Comparison of ENCODE assay signal across 16 cellular contexts in genomic region chr3:142646020-142646783, GRCh38. TPM values are rescaled to one million over a fixed set of nuclear protein-coding genes. Genes with fewer than 3 reads are reported as not detected.
A peak's percentile ranks its signal among the peaks of the same experiment; 100 is the strongest.
DNase-seq lines count a peak whose midpoint lies in the region; ATAC-seq and TF ChIP-seq lines count a peak whose summit lies in the region.
"Had no signal": no experiment of that assay in that cellular context is flagged by ENCODE, and none has a peak within 500 bp of the region (broad histone marks: within the 10 kb centered on the region; RNA-seq: fewer than 3 reads in every experiment).

No MANE protein-coding gene starts in this region.

- intact Hi-C loops in lower lobe of right lung (cut with DNase I): no loop called here

- H3K27me3 ChIP-seq in hepatocyte: no peaks in the 10 kb centered on the region
- H3K27me3 ChIP-seq in lower lobe of right lung (ENCODE audit: low read depth): no peaks in the 10 kb centered on the region
- H3K27me3 ChIP-seq: BLaER1 treated with 17β-estradiol and CSF1 and Interleukin-3, amounts not matched to agents 10 nM and 100 nM had no signal

- no peaks in the 10 kb centered on the region for H3K36me3 Mint-ChIP-seq in activated T-cell treated with anti-CD3 and anti-CD28 coated beads, Interleukin-2, amount 50 U/mL, for 4 hours (ENCODE audit: insufficient read depth)

- peaks cover 3% of the 10 kb centered on the region for H3K79me2 ChIP-seq in hepatocyte

- DNase-seq in DMS 273 (lab: John Stamatoyannopoulos, UW; ENCODE audit: unreplicated experiment) (peak; percentile 27), DMS 273 treated with DMSO at 0.1 percent for 48 hours (lab: John Stamatoyannopoulos, UW) (no peak), HT1080 (ENCODE audit: low read depth) (peak; percentile 63), hepatocyte (ENCODE audit: low spot score) (no peak), occipital lobe (lab: John Stamatoyannopoulos, UW) (no peak), lower lobe of right lung (no peak)
- no peak for DNase-seq in activated T-cell treated with anti-CD3 and anti-CD28 coated beads, Interleukin-2, amount 50 U/mL, for 4 hours
- DNase-seq: NCI-H1105, NCI-H1930, NCI-H524, OCI-M1 had no signal

- no peaks in the 10 kb centered on the region for H3K9me3 Mint-ChIP-seq in activated T-cell treated with anti-CD3 and anti-CD28 coated beads, Interleukin-2, amount 50 U/mL, for 4 hours

- H3K4me1 Mint-ChIP-seq in activated T-cell treated with anti-CD3 and anti-CD28 coated beads, Interleukin-2, amount 50 U/mL, for 4 hours (ENCODE audit: low read depth): no peaks in the 10 kb centered on the region

- H3K4me2 ChIP-seq in hepatocyte: no peak overlapping the region
- H3K4me2 ChIP-seq: BLaER1 treated with 17β-estradiol and CSF1 and Interleukin-3, amounts not matched to agents 10 nM and 100 nM had no signal

- H3K4me3 ChIP-seq in hepatocyte (no peak overlapping the region), lower lobe of right lung (no peak overlapping the region)
- H3K4me3 ChIP-seq: BLaER1 treated with 17β-estradiol and CSF1 and Interleukin-3, amounts not matched to agents 10 nM and 100 nM; K562 had no signal

- H4K20me1 ChIP-seq in hepatocyte (ENCODE audit: insufficient read depth, poor library complexity, severe bottlenecking): no peaks in the 10 kb centered on the region
- H4K20me1 ChIP-seq: BLaER1 treated with 17β-estradiol and CSF1 and Interleukin-3, amounts not matched to agents 10 nM and 100 nM had no signal

- no peaks in the 10 kb centered on the region for H3K36me3 ChIP-seq in hepatocyte (replicated peaks; ENCODE audit: insufficient read depth, low read depth)
- no peaks in the 10 kb centered on the region for H3K36me3 ChIP-seq in lower lobe of right lung
- H3K36me3 ChIP-seq: BLaER1 treated with 17β-estradiol and CSF1 and Interleukin-3, amounts not matched to agents 10 nM and 100 nM had no signal

- no peak overlapping the region for H3K4me3 Mint-ChIP-seq in activated T-cell treated with anti-CD3 and anti-CD28 coated beads, Interleukin-2, amount 50 U/mL, for 4 hours

- TF ChIP-seq CTCF in hepatocyte (IDR thresholded peaks at IDR 0.05; ENCODE audit: poor library complexity): no peak
- TF ChIP-seq CTCF in lower lobe of right lung (IDR thresholded peaks at IDR 0.05): no peak

- H3K4me1 ChIP-seq in hepatocyte (ENCODE audit: insufficient read depth): no peaks in the 10 kb centered on the region
- H3K4me1 ChIP-seq in lower lobe of right lung: no peaks in the 10 kb centered on the region

- H3K27me3 Mint-ChIP-seq in activated T-cell treated with anti-CD3 and anti-CD28 coated beads, Interleukin-2, amount 50 U/mL, for 4 hours (ENCODE audit: low read depth): no peaks in the 10 kb centered on the region

- no peaks in the 10 kb centered on the region for H3K9me2 ChIP-seq in hepatocyte (replicated peaks; ENCODE audit: insufficient read depth)

- H3K27ac ChIP-seq in hepatocyte (peak overlapping the region; percentile 6), lower lobe of right lung (no peak overlapping the region)
- H3K27ac ChIP-seq: 22Rv1; BLaER1 treated with 17β-estradiol and CSF1 and Interleukin-3, amounts not matched to agents 10 nM and 100 nM had no signal

- ATAC-seq in SK-N-SH treated with all-trans-retinoic acid at 6 μM for 48 hours (peak; percentile 62), lower lobe of right lung (no peak)
- no peak for ATAC-seq in activated T-cell treated with anti-CD3 and anti-CD28 coated beads, Interleukin-2, amount 50 U/mL, for 4 hours
- ATAC-seq: K562, Right ventricle myocardium inferior had no signal

- no peak overlapping the region for H2AFZ ChIP-seq in hepatocyte

- H3K9me3 ChIP-seq in hepatocyte (ENCODE audit: low read depth) (no peaks in the 10 kb centered on the region), lower lobe of right lung (no peaks in the 10 kb centered on the region)
- H3K9me3 ChIP-seq: BLaER1 treated with 17β-estradiol and CSF1 and Interleukin-3, amounts not matched to agents 10 nM and 100 nM had no signal

- 90% methylated on average over 5 of the region's 5 CpGs for WGBS in hepatocyte (ENCODE audit: low lambda C conversion rate, missing lambda C conversion rate)

TF ChIP-seq in SK-N-SH treated with all-trans-retinoic acid at 6 μM for 48 hours, 23 proteins besides CTCF, POLR2A, EP300 and RAD21:
- no peak for TF ChIP-seq ARNTL (CRISPR knock-in tag; IDR thresholded peaks at IDR 0.05; ENCODE audit: borderline replicate concordance, low read depth)
- TF ChIP-seq CSDC2 (CRISPR knock-in tag; IDR thresholded peaks at IDR 0.05): no peak
- no peak for TF ChIP-seq CREB5 (CRISPR knock-in tag; IDR thresholded peaks at IDR 0.05; ENCODE audit: low read depth)
- TF ChIP-seq ZNF70 (CRISPR knock-in tag; IDR thresholded peaks at IDR 0.05): no peak
- TF ChIP-seq ZC3H10 (CRISPR knock-in tag; IDR thresholded peaks at IDR 0.05): no peak
- no peak for TF ChIP-seq TSHZ2 (CRISPR knock-in tag; IDR thresholded peaks at IDR 0.05)
- no peak for TF ChIP-seq TCF4 (CRISPR knock-in tag; IDR thresholded peaks at IDR 0.05; ENCODE audit: borderline replicate concordance)
- TF ChIP-seq ZNF565 (CRISPR knock-in tag; conservative IDR thresholded peaks at IDR 0.05; ENCODE audit: low read depth): no peak
- TF ChIP-seq POU6F1 (CRISPR knock-in tag; IDR thresholded peaks at IDR 0.05; ENCODE audit: borderline replicate concordance, low read depth): no peak
- TF ChIP-seq ISL1 (CRISPR knock-in tag; IDR thresholded peaks at IDR 0.05): no peak
- TF ChIP-seq ESRRG (CRISPR knock-in tag; IDR thresholded peaks at IDR 0.05): no peak
TF ChIP-seq in SK-N-SH treated with all-trans-retinoic acid at 6 μM for 48 hours: peak in this region for 0.

RNA-seq across cellular contexts. Expression of gene PLS1, which starts 50.0 kb away (rescaled TPM):
- total RNA-seq in HT1080 (2014; rRNA removed; shearing (Covaris generic)): 20.8 and 24.8 TPM in 2 replicates
- polyA plus RNA-seq in HT1080 (2015; cell fraction: cytosol; rRNA removed): 12.1 and 14.6 TPM in 2 replicates
- polyA plus RNA-seq in HT1080 (2015; cell fraction: nucleus; rRNA removed): 22.6 and 23.4 TPM in 2 replicates
- total RNA-seq in hepatocyte (21.1 and 22.8 TPM in 2 replicates), occipital lobe (3.1 TPM), lower lobe of right lung (23.9 TPM)
- 9.7 and 13.0 TPM in 2 replicates for polyA plus RNA-seq in hepatocyte
- 1 to 10 TPM; 3.8 to 6.9 (median 4.6) TPM for total RNA-seq in activated T-cell treated with anti-CD3 and anti-CD28 coated beads, Interleukin-2, amount 50 U/mL, for 4 hours

Comparison
In these comparisons a context has a peak if more than half of its experiments do, and no peak if none do; other contexts are left out.
1. DNase-seq: peak in DMS 273 (single experiment) and HT1080 (single experiment); none in DMS 273 treated with DMSO at 0.1 percent for 48 hours (single experiment), hepatocyte (single experiment), activated T-cell treated with anti-CD3 and anti-CD28 coated beads, Interleukin-2, amount 50 U/mL, for 4 hours (single experiment), occipital lobe (single experiment) and lower lobe of right lung (single experiment).